1 cellular context compared by ENCODE assay signal in the genomic region with DNA sequence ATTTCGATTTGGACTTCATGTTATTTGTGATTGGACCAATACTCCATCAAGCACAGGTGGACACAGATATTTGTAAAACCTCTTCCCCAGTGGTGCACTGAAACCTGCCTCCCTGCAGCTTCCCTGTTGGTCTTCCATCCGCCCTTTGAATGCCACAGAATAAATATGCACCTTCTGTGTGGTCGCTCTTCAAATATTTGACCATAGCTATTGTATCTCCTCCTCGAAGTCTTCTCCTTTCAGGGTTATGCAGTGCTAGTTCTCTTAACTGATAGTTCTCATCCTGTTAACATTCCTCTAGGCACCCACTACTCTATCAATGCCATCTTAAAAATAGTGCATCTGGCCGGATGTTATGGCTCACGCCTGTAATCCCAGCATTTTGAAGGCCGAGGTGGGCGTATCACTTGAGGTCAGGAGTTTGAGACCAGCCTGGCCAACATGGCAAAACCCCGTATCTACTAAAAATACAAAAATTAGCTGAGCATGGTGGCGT.
A peak's percentile ranks its signal among the peaks of the same experiment; 100 is the strongest.
TF ChIP-seq lines count a peak whose summit lies in the region.

No MANE protein-coding gene starts in this region.

TF ChIP-seq in HepG2, 621 proteins besides CTCF, POLR2A, EP300 and RAD21 (continued from another document and continues in another):
- TF ChIP-seq HMGXB4 (CRISPR knock-in tag; IDR thresholded peaks at IDR 0.05; ENCODE audit: borderline replicate concordance in 1 of 2, low read depth in 1 of 2): peak; percentile 54 to 77; a peak in 2 of 4 replicates
- TF ChIP-seq CC2D1A (CRISPR knock-in tag; IDR thresholded peaks at IDR 0.05): no peak
- no peak for TF ChIP-seq EZH2 (conservative IDR thresholded peaks at IDR 0.05; ENCODE audit: low read depth, low read length)
- peak; percentile 61; the same call in 1 of the 2 replicates for TF ChIP-seq ZNF232 (CRISPR knock-in tag; IDR thresholded peaks at IDR 0.05; ENCODE audit: borderline replicate concordance)
- peak; percentile 99 for TF ChIP-seq CBFB (CRISPR knock-in tag; IDR thresholded peaks at IDR 0.05)
- peak; percentile 79; the same call in 1 of the 2 replicates for TF ChIP-seq MTA1 (CRISPR knock-in tag; IDR thresholded peaks at IDR 0.05; ENCODE audit: borderline replicate concordance)
- no peak for TF ChIP-seq NFYC (CRISPR knock-in tag; IDR thresholded peaks at IDR 0.05)
- TF ChIP-seq BRCA1 (CRISPR knock-in tag; IDR thresholded peaks at IDR 0.05): 0 out of 2 replicates have a peak, but pooled peaks have one; percentile 75
- no peak for TF ChIP-seq ZNF790 (CRISPR knock-in tag; IDR thresholded peaks at IDR 0.05; ENCODE audit: borderline replicate concordance)
- no peak; the same call in 1 of the 2 replicates for TF ChIP-seq TOPORS (CRISPR knock-in tag; IDR thresholded peaks at IDR 0.05)
- TF ChIP-seq, protein P1, sequence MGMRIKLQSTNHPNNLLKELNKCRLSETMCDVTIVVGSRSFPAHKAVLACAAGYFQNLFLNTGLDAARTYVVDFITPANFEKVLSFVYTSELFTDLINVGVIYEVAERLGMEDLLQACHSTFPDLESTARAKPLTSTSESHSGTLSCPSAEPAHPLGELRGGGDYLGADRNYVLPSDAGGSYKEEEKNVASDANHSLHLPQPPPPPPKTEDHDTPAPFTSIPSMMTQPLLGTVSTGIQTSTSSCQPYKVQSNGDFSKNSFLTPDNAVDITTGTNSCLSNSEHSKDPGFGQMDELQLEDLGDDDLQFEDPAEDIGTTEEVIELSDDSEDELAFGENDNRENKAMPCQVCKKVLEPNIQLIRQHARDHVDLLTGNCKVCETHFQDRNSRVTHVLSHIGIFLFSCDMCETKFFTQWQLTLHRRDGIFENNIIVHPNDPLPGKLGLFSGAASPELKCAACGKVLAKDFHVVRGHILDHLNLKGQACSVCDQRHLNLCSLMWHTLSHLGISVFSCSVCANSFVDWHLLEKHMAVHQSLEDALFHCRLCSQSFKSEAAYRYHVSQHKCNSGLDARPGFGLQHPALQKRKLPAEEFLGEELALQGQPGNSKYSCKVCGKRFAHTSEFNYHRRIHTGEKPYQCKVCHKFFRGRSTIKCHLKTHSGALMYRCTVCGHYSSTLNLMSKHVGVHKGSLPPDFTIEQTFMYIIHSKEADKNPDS (CRISPR knock-in tag; IDR thresholded peaks at IDR 0.05): no peak
- TF ChIP-seq ZNF670 (CRISPR knock-in tag; IDR thresholded peaks at IDR 0.05; ENCODE audit: borderline replicate concordance): 0 out of 2 replicates have a peak, but pooled peaks have one; percentile 48
- TF ChIP-seq MED1 (CRISPR knock-in tag; IDR thresholded peaks at IDR 0.05): peak; percentile 98
- TF ChIP-seq, protein P2, sequence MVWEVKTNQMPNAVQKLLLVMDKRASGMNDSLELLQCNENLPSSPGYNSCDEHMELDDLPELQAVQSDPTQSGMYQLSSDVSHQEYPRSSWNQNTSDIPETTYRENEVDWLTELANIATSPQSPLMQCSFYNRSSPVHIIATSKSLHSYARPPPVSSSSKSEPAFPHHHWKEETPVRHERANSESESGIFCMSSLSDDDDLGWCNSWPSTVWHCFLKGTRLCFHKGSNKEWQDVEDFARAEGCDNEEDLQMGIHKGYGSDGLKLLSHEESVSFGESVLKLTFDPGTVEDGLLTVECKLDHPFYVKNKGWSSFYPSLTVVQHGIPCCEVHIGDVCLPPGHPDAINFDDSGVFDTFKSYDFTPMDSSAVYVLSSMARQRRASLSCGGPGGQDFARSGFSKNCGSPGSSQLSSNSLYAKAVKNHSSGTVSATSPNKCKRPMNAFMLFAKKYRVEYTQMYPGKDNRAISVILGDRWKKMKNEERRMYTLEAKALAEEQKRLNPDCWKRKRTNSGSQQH (CRISPR knock-in tag; IDR thresholded peaks at IDR 0.05; ENCODE audit: low read depth): no peak
- TF ChIP-seq ZNF775 (CRISPR knock-in tag; IDR thresholded peaks at IDR 0.05; ENCODE audit: borderline replicate concordance): peak; percentile 96; the same call in 1 of the 2 replicates
- TF ChIP-seq, protein P3, sequence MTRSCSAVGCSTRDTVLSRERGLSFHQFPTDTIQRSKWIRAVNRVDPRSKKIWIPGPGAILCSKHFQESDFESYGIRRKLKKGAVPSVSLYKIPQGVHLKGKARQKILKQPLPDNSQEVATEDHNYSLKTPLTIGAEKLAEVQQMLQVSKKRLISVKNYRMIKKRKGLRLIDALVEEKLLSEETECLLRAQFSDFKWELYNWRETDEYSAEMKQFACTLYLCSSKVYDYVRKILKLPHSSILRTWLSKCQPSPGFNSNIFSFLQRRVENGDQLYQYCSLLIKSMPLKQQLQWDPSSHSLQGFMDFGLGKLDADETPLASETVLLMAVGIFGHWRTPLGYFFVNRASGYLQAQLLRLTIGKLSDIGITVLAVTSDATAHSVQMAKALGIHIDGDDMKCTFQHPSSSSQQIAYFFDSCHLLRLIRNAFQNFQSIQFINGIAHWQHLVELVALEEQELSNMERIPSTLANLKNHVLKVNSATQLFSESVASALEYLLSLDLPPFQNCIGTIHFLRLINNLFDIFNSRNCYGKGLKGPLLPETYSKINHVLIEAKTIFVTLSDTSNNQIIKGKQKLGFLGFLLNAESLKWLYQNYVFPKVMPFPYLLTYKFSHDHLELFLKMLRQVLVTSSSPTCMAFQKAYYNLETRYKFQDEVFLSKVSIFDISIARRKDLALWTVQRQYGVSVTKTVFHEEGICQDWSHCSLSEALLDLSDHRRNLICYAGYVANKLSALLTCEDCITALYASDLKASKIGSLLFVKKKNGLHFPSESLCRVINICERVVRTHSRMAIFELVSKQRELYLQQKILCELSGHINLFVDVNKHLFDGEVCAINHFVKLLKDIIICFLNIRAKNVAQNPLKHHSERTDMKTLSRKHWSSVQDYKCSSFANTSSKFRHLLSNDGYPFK (CRISPR knock-in tag; IDR thresholded peaks at IDR 0.05; ENCODE audit: borderline replicate concordance): 0 out of 2 replicates have a peak, but pooled peaks have one; percentile 44
- TF ChIP-seq HOXD1 (CRISPR knock-in tag; IDR thresholded peaks at IDR 0.05): peak; percentile 93; the same call in 1 of the 2 replicates
- TF ChIP-seq ZBTB10 (CRISPR knock-in tag; IDR thresholded peaks at IDR 0.05; ENCODE audit: borderline replicate concordance): peak; percentile 30; the same call in 1 of the 2 replicates
- no peak for TF ChIP-seq ZNF282 (IDR thresholded peaks at IDR 0.05; ENCODE audit: partially characterized antibody)
- TF ChIP-seq SOX5 (CRISPR knock-in tag; IDR thresholded peaks at IDR 0.05; ENCODE audit: borderline replicate concordance): peak; percentile 97
- no peak for TF ChIP-seq DZIP1 (CRISPR knock-in tag; IDR thresholded peaks at IDR 0.05)
- peak; percentile 93; the same call in 1 of the 2 replicates for TF ChIP-seq ERF (CRISPR knock-in tag; IDR thresholded peaks at IDR 0.05)
- TF ChIP-seq, protein P4, sequence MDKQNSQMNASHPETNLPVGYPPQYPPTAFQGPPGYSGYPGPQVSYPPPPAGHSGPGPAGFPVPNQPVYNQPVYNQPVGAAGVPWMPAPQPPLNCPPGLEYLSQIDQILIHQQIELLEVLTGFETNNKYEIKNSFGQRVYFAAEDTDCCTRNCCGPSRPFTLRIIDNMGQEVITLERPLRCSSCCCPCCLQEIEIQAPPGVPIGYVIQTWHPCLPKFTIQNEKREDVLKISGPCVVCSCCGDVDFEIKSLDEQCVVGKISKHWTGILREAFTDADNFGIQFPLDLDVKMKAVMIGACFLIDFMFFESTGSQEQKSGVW (CRISPR knock-in tag; IDR thresholded peaks at IDR 0.05; ENCODE audit: borderline replicate concordance): no peak
- TF ChIP-seq ZNF687 (CRISPR knock-in tag; IDR thresholded peaks at IDR 0.05): peak; percentile 18; the same call in 1 of the 2 replicates
- TF ChIP-seq ZNF550 (CRISPR knock-in tag; IDR thresholded peaks at IDR 0.05; ENCODE audit: borderline replicate concordance): no peak
